ENCODE assay signal across 7 cellular contexts in the genomic region with DNA sequence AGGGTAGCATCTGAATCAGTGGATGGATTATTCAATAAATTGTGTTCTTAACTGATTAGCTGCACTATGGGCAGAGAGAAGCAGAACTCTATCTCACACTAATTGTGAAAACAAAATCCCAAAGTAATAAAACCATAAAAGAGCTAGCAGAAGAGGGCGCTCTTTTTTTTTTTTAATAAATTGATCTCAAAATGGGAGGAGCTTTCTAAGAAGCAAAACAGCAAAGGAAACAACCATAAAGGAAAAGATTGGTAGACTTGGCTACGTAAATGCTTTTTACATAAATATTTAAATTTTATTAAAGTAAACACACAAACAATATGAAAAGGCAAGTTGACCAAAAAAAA. TPM values are rescaled to one million over a fixed set of nuclear protein-coding genes. Genes with fewer than 3 reads are reported as not detected.
A peak's percentile ranks its signal among the peaks of the same experiment; 100 is the strongest.
DNase-seq lines count a peak whose midpoint lies in the region; ATAC-seq and TF ChIP-seq lines count a peak whose summit lies in the region.

No MANE protein-coding gene starts in this region.

- WGBS in suprapubic skin = 3% methylated on average over 2 of the region's 2 CpGs

- no peak for TF ChIP-seq POLR2A in suprapubic skin (IDR thresholded peaks at IDR 0.05)

- H3K27ac ChIP-seq in suprapubic skin = no peak overlapping the region

- peaks cover 4% of the 10 kb centered on the region for H3K36me3 Mint-ChIP-seq in T-helper 1 cell treated with Interleukin-12 subunit alpha and Interleukin-12 subunit beta and Interleukin-4 antibody, amounts not matched to agents 30 μg/mL and 1 μg/mL, for 36 hours (ENCODE audit: low read depth)

- no peaks in the 10 kb centered on the region for H3K9me3 ChIP-seq in suprapubic skin

- peak; percentile 71 for DNase-seq in ELR (ENCODE audit: low read depth)
- peak; percentile 12 to 56 for DNase-seq in foreskin fibroblast
- no peak for DNase-seq in suprapubic skin (ENCODE audit: low spot score in 2 of 2)
- no peak for DNase-seq in cortex of kidney (lab: John Stamatoyannopoulos, UW)

- no peaks in the 10 kb centered on the region for H3K27me3 Mint-ChIP-seq in T-helper 1 cell treated with Interleukin-12 subunit alpha and Interleukin-12 subunit beta and Interleukin-4 antibody, amounts not matched to agents 30 μg/mL and 1 μg/mL, for 36 hours (ENCODE audit: low read depth)

- no peaks in the 10 kb centered on the region for H3K27me3 ChIP-seq in suprapubic skin

- no peak overlapping the region for H3K4me3 Mint-ChIP-seq in T-helper 1 cell treated with Interleukin-12 subunit alpha and Interleukin-12 subunit beta and Interleukin-4 antibody, amounts not matched to agents 30 μg/mL and 1 μg/mL, for 36 hours

- H3K4me1 Mint-ChIP-seq in T-helper 1 cell treated with Interleukin-12 subunit alpha and Interleukin-12 subunit beta and Interleukin-4 antibody, amounts not matched to agents 30 μg/mL and 1 μg/mL, for 36 hours (ENCODE audit: low read depth) = peaks cover 36% of the 10 kb centered on the region

- peaks cover 40% of the 10 kb centered on the region for H3K4me1 ChIP-seq in suprapubic skin

- TF ChIP-seq CTCF in LNCAP (IDR thresholded peaks at IDR 0.05) (peak; percentile 45), foreskin fibroblast (IDR thresholded peaks at IDR 0.05; ENCODE audit: low read depth, low read length) (peak; percentile 16), suprapubic skin (IDR thresholded peaks at IDR 0.05) (peak; percentile 20 to 32)

- peak overlapping the region; percentile 94 for H3K27ac Mint-ChIP-seq in T-helper 1 cell treated with Interleukin-12 subunit alpha and Interleukin-12 subunit beta and Interleukin-4 antibody, amounts not matched to agents 30 μg/mL and 1 μg/mL, for 36 hours

- no peak for ATAC-seq in GM21717 (IDR thresholded peaks at IDR 0.05; ENCODE audit: unreplicated experiment)

- no peaks in the 10 kb centered on the region for H3K36me3 ChIP-seq in suprapubic skin

- no peaks in the 10 kb centered on the region for H3K9me3 Mint-ChIP-seq in T-helper 1 cell treated with Interleukin-12 subunit alpha and Interleukin-12 subunit beta and Interleukin-4 antibody, amounts not matched to agents 30 μg/mL and 1 μg/mL, for 36 hours

- H3K4me3 ChIP-seq in foreskin fibroblast (ENCODE audit: low read depth in 1 of 2, low read length in 2 of 2) = no peak overlapping the region
- H3K4me3 ChIP-seq in suprapubic skin = no peak overlapping the region

- TF ChIP-seq EP300 in suprapubic skin (IDR thresholded peaks at IDR 0.05) = no peak

RNA-seq across cellular contexts. Expression of gene TM7SF3, which starts 1.5 kb away (rescaled TPM):
- total RNA-seq in suprapubic skin = 100 to 1,000 TPM in 3 of 4 donors, 10 to 100 TPM in 1; 67.2 to 142 (median 124) TPM

RNA-seq across cellular contexts. Expression of gene MED21, which starts 6.7 kb away (rescaled TPM):
- 10 to 100 TPM; 39.1 to 61.2 (median 51.6) TPM for total RNA-seq in suprapubic skin

Comparison
In these comparisons a context has a peak if more than half of its experiments do, and no peak if none do; other contexts are left out.
1. DNase-seq: peak in ELR (single experiment) and foreskin fibroblast (2 of 2); none in suprapubic skin (0 of 2) and cortex of kidney (single experiment).
2. Peak in every context shown above with its lines, with median percentiles within 50 percentile points of each other: CTCF ChIP-seq.